In the genomic region with DNA sequence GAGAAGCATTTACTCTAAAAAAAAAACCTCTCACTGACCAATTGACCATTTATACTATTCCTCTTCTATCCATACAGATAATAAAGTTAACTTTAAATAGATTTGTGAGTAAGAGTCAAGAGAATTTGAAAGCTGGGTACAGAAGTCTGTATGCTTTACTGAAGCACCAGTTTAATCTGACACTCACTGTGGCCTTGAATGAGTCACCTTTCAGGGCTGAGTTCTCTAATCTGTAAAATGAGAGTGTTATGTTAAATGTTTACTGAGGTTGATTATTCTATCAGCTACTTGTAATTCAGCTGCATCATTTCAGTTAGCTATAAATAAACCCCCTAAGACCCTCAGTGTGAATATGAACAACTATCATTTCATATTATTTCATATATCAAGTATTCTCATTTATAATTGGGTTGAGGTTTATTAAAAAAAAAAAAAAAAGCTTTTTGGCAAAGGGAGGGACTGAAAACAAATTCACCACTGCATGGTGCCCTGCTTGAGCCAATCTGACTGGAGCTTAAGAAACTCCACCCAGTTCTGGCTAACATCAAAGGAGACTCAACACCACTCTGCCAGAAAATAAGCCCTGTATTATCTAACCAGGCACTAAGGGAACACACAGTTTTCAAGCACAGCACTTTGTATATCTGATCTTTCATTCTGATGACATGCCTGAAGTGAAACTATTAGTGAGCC, we compare ENCODE assay signal across 9 cellular contexts. TPM values are rescaled to one million over a fixed set of nuclear protein-coding genes. Genes with fewer than 3 reads are reported as not detected.
DNase-seq lines count a peak whose midpoint lies in the region; ATAC-seq and FAIRE-seq lines count a peak whose summit lies in the region.
"Had no signal": no experiment of that assay in that cellular context is flagged by ENCODE, and none has a peak within 500 bp of the region (broad histone marks: within the 10 kb centered on the region; RNA-seq: fewer than 3 reads in every experiment).

No MANE protein-coding gene starts in this region.

- POLR2A ChIA-PET in naive thymus-derived CD4-positive, alpha-beta T cell (lab: Charles Lee): interaction anchor here (0.6 kb wide), 1 partner anchor 16 kb away, joined by 3 read pairs; no protein-coding TSS in a partner anchor

- H3K4me1 Mint-ChIP-seq in activated CD8-positive, alpha-beta memory T cell treated with anti-CD3 and anti-CD28 coated beads, Interleukin-2, amount 10 ng/mL, durations not matched to agents 7 days and 5 days: peaks cover 30% of the 10 kb centered on the region
- H3K4me1 Mint-ChIP-seq in naive thymus-derived CD4-positive, alpha-beta T cell: peaks cover 22 to 45% (median 38%) of the 10 kb centered on the region in 7 donors

- H3K27me3 Mint-ChIP-seq in activated CD8-positive, alpha-beta memory T cell treated with anti-CD3 and anti-CD28 coated beads, Interleukin-2, amount 10 ng/mL, durations not matched to agents 7 days and 5 days: no peaks in the 10 kb centered on the region
- H3K27me3 Mint-ChIP-seq in naive thymus-derived CD4-positive, alpha-beta T cell: no peaks in the 10 kb centered on the region

- H3K27ac Mint-ChIP-seq in activated CD8-positive, alpha-beta memory T cell treated with anti-CD3 and anti-CD28 coated beads, Interleukin-2, amount 10 ng/mL, durations not matched to agents 7 days and 5 days: no peak overlapping the region
- H3K27ac Mint-ChIP-seq in naive thymus-derived CD4-positive, alpha-beta T cell: peak overlapping the region in 1 of 9 donors; percentile 6

- CTCF ChIA-PET in activated CD8-positive, alpha-beta memory T cell treated with anti-CD3 and anti-CD28 coated beads, Interleukin-2, amount 10 ng/mL, durations not matched to agents 7 days and 5 days (lab: Charles Lee): interaction anchor here (1.1 to 2.0 kb wide), 6 partner anchors 14 to 491 kb away, joined by 3 to 9 read pairs (median 4); no protein-coding TSS in a partner anchor
- CTCF ChIA-PET in naive thymus-derived CD4-positive, alpha-beta T cell (lab: Charles Lee): no interaction called here

- H3K27me3 ChIP-seq in naive thymus-derived CD4-positive, alpha-beta T cell (ENCODE audit: control insufficient read depth in 2 of 2, insufficient read depth in 2 of 2, low read length in 2 of 2): no peaks in the 10 kb centered on the region
- H3K27me3 ChIP-seq in H7 (ENCODE audit: control insufficient read depth, insufficient read depth, low read length): no peaks in the 10 kb centered on the region

- FAIRE-seq in urothelium cell line (lab: Jason Lieb, UNC): no peak
- FAIRE-seq: D721Med had no signal

- no peak for DNase-seq in activated CD8-positive, alpha-beta memory T cell treated with anti-CD3 and anti-CD28 coated beads, Interleukin-2, amount 10 ng/mL, durations not matched to agents 7 days and 5 days
- no peak for DNase-seq in activated CD8-positive, alpha-beta memory T cell treated with anti-CD3 and anti-CD28 coated beads, Interleukin-2, amount 50 U/mL, for 4 hours
- DNase-seq in astrocyte of the hippocampus (ENCODE audit: low read depth, low spot score) (peak; percentile 74), left lobe of liver (ENCODE audit: low spot score) (no peak), urothelium cell line (ENCODE audit: low spot score) (peak; percentile 22), NCI-H2171 (lab: John Stamatoyannopoulos, UW) (no peak), H7 (no peak)
- no peak for DNase-seq in naive thymus-derived CD4-positive, alpha-beta T cell

- no peak overlapping the region for H3K4me3 Mint-ChIP-seq in activated CD8-positive, alpha-beta memory T cell treated with anti-CD3 and anti-CD28 coated beads, Interleukin-2, amount 10 ng/mL, durations not matched to agents 7 days and 5 days
- no peak overlapping the region for H3K4me3 Mint-ChIP-seq in naive thymus-derived CD4-positive, alpha-beta T cell

- ATAC-seq in activated CD8-positive, alpha-beta memory T cell treated with anti-CD3 and anti-CD28 coated beads, Interleukin-2, amount 10 ng/mL, durations not matched to agents 7 days and 5 days: peak; percentile 49
- peak; percentile 89 for ATAC-seq in left lobe of liver
- ATAC-seq in naive thymus-derived CD4-positive, alpha-beta T cell: no peak

- peaks cover 6 to 15% of the 10 kb centered on the region in 2 donors for H3K4me1 ChIP-seq in naive thymus-derived CD4-positive, alpha-beta T cell (ENCODE audit: control insufficient read depth in 2 of 2, insufficient read depth in 2 of 2, low read length in 2 of 2)

- H3K9me3 Mint-ChIP-seq in activated CD8-positive, alpha-beta memory T cell treated with anti-CD3 and anti-CD28 coated beads, Interleukin-2, amount 10 ng/mL, durations not matched to agents 7 days and 5 days (ENCODE audit: low read depth): no peaks in the 10 kb centered on the region
- no peaks in the 10 kb centered on the region for H3K9me3 Mint-ChIP-seq in naive thymus-derived CD4-positive, alpha-beta T cell

- no peaks in the 10 kb centered on the region for H3K9me3 ChIP-seq in naive thymus-derived CD4-positive, alpha-beta T cell (ENCODE audit: control insufficient read depth in 2 of 3, low read length in 3 of 3)

- no peaks in the 10 kb centered on the region for H3K36me3 ChIP-seq in naive thymus-derived CD4-positive, alpha-beta T cell (ENCODE audit: control insufficient read depth in 2 of 3, insufficient read depth in 3 of 3, low read length in 3 of 3)
- no peaks in the 10 kb centered on the region for H3K36me3 ChIP-seq in H7 (replicated peaks; ENCODE audit: control insufficient read depth, insufficient read depth, low read length)

- H3K4me3 ChIP-seq in naive thymus-derived CD4-positive, alpha-beta T cell (ENCODE audit: low read length): no peak overlapping the region
- no peak overlapping the region for H3K4me3 ChIP-seq in H7 (ENCODE audit: insufficient read depth, low read depth, low read length)

- no peak overlapping the region for H3K27ac ChIP-seq in naive thymus-derived CD4-positive, alpha-beta T cell (ENCODE audit: low read depth, low read length)

- intact Hi-C loops in naive thymus-derived CD4-positive, alpha-beta T cell (cut with micrococcal nuclease): no loop called here

- peaks cover 7% of the 10 kb centered on the region for H3K36me3 Mint-ChIP-seq in activated CD8-positive, alpha-beta memory T cell treated with anti-CD3 and anti-CD28 coated beads, Interleukin-2, amount 10 ng/mL, durations not matched to agents 7 days and 5 days
- H3K36me3 Mint-ChIP-seq in naive thymus-derived CD4-positive, alpha-beta T cell: peaks cover 0 to 4% (median 0%) of the 10 kb centered on the region in 5 donors

RNA-seq across cellular contexts. Expression of gene MAP4, which starts 2.8 kb away (rescaled TPM):
- 100 to 1,000 TPM; 126 to 131 TPM for total RNA-seq in activated CD8-positive, alpha-beta memory T cell treated with anti-CD3 and anti-CD28 coated beads, Interleukin-2, amount 10 ng/mL, durations not matched to agents 7 days and 5 days
- 66.1 TPM for total RNA-seq in left lobe of liver
- 100 to 1,000 TPM in 1 of 5 experiments, 10 to 100 TPM in 4; 34.3 to 116 (median 40.3) TPM for total RNA-seq in naive thymus-derived CD4-positive, alpha-beta T cell
- polyA plus RNA-seq in naive thymus-derived CD4-positive, alpha-beta T cell: 10 to 100 TPM; 12.0 to 23.7 TPM
- 95.1 and 123 TPM in 2 replicates for total RNA-seq in H7 (2014; rRNA removed; shearing (Covaris generic))

Comparison
In these comparisons a context has a peak if more than half of its experiments do, and no peak if none do; other contexts are left out.
1. DNase-seq: peak in astrocyte of the hippocampus (single experiment) and urothelium cell line (single experiment); none in activated CD8-positive, alpha-beta memory T cell treated with anti-CD3 and anti-CD28 coated beads, Interleukin-2, amount 10 ng/mL, durations not matched to agents 7 days and 5 days (single experiment), activated CD8-positive, alpha-beta memory T cell treated with anti-CD3 and anti-CD28 coated beads, Interleukin-2, amount 50 U/mL, for 4 hours (single experiment), left lobe of liver (single experiment), NCI-H2171 (single experiment), naive thymus-derived CD4-positive, alpha-beta T cell (0 of 9) and H7 (single experiment).